ENCODE assay signal across 1 cellular context in genomic region chr11:64341851-64342791, GRCh38.
A peak's percentile ranks its signal among the peaks of the same experiment; 100 is the strongest.
TF ChIP-seq lines count a peak whose summit lies in the region.

No MANE protein-coding gene starts in this region.

TF ChIP-seq in WTC11, 78 proteins besides CTCF, POLR2A, EP300 and RAD21:
- no peak for TF ChIP-seq GTF2I (CRISPR knock-in tag; conservative IDR thresholded peaks at IDR 0.05)
- TF ChIP-seq ELF4 (CRISPR knock-in tag; IDR thresholded peaks at IDR 0.05; ENCODE audit: low read depth), result no peak
- TF ChIP-seq USF1 (CRISPR knock-in tag; IDR thresholded peaks at IDR 0.05), result peak; percentile 46; the same call in 1 of the 2 replicates
- TF ChIP-seq ETV6 (CRISPR knock-in tag; IDR thresholded peaks at IDR 0.05), result 0 out of 2 replicates have a peak, but pooled peaks have one; percentile 44
- no peak for TF ChIP-seq ZNF219 (CRISPR knock-in tag; IDR thresholded peaks at IDR 0.05; ENCODE audit: borderline replicate concordance)
- TF ChIP-seq ATF3 (CRISPR knock-in tag; conservative IDR thresholded peaks at IDR 0.05), result no peak
- TF ChIP-seq GRHL2 (CRISPR knock-in tag; IDR thresholded peaks at IDR 0.05; ENCODE audit: insufficient replicate concordance, severe bottlenecking), result no peak
- TF ChIP-seq, protein P1, sequence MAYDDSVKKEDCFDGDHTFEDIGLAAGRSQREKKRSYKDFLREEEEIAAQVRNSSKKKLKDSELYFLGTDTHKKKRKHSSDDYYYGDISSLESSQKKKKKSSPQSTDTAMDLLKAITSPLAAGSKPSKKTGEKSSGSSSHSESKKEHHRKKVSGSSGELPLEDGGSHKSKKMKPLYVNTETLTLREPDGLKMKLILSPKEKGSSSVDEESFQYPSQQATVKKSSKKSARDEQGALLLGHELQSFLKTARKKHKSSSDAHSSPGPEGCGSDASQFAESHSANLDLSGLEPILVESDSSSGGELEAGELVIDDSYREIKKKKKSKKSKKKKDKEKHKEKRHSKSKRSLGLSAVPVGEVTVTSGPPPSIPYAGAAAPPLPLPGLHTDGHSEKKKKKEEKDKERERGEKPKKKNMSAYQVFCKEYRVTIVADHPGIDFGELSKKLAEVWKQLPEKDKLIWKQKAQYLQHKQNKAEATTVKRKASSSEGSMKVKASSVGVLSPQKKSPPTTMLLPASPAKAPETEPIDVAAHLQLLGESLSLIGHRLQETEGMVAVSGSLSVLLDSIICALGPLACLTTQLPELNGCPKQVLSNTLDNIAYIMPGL (CRISPR knock-in tag; IDR thresholded peaks at IDR 0.05), result peak; percentile 82
- no peak for TF ChIP-seq MXD4 (CRISPR knock-in tag; IDR thresholded peaks at IDR 0.05; ENCODE audit: borderline replicate concordance)
- TF ChIP-seq TEAD1 (CRISPR knock-in tag; IDR thresholded peaks at IDR 0.05), result 0 out of 2 replicates have a peak, but pooled peaks have one; percentile 22
- TF ChIP-seq MAX (CRISPR knock-in tag; IDR thresholded peaks at IDR 0.05), result peak; percentile 60
- TF ChIP-seq FOXP1 (CRISPR knock-in tag; IDR thresholded peaks at IDR 0.05; ENCODE audit: borderline replicate concordance), result peak; percentile 77; the same call in 1 of the 2 replicates
- TF ChIP-seq ARID4B (CRISPR knock-in tag; IDR thresholded peaks at IDR 0.05; ENCODE audit: borderline replicate concordance), result no peak
- TF ChIP-seq KAT7 (CRISPR knock-in tag; IDR thresholded peaks at IDR 0.05; ENCODE audit: borderline replicate concordance), result no peak
- no peak for TF ChIP-seq IRF2 (CRISPR knock-in tag; IDR thresholded peaks at IDR 0.05; ENCODE audit: borderline replicate concordance, low read depth)
- no peak for TF ChIP-seq ZNF121 (CRISPR knock-in tag; IDR thresholded peaks at IDR 0.05)
- no peak for TF ChIP-seq CDX4 (CRISPR knock-in tag; IDR thresholded peaks at IDR 0.05; ENCODE audit: borderline replicate concordance)
- TF ChIP-seq, protein P2, sequence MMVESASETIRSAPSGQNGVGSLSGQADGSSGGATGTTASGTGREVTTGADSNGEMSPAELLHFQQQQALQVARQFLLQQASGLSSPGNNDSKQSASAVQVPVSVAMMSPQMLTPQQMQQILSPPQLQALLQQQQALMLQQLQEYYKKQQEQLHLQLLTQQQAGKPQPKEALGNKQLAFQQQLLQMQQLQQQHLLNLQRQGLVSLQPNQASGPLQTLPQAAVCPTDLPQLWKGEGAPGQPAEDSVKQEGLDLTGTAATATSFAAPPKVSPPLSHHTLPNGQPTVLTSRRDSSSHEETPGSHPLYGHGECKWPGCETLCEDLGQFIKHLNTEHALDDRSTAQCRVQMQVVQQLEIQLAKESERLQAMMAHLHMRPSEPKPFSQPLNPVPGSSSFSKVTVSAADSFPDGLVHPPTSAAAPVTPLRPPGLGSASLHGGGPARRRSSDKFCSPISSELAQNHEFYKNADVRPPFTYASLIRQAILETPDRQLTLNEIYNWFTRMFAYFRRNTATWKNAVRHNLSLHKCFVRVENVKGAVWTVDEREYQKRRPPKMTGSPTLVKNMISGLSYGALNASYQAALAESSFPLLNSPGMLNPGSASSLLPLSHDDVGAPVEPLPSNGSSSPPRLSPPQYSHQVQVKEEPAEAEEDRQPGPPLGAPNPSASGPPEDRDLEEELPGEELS (CRISPR knock-in tag; IDR thresholded peaks at IDR 0.05), result no peak
- peak; percentile 95 for TF ChIP-seq SP1 (CRISPR knock-in tag; conservative IDR thresholded peaks at IDR 0.05)
- TF ChIP-seq, protein P3, sequence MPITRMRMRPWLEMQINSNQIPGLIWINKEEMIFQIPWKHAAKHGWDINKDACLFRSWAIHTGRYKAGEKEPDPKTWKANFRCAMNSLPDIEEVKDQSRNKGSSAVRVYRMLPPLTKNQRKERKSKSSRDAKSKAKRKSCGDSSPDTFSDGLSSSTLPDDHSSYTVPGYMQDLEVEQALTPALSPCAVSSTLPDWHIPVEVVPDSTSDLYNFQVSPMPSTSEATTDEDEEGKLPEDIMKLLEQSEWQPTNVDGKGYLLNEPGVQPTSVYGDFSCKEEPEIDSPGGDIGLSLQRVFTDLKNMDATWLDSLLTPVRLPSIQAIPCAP (CRISPR knock-in tag; IDR thresholded peaks at IDR 0.05), result no peak
- TF ChIP-seq ZNF416 (CRISPR knock-in tag; IDR thresholded peaks at IDR 0.05), result no peak
- TF ChIP-seq, protein P4, sequence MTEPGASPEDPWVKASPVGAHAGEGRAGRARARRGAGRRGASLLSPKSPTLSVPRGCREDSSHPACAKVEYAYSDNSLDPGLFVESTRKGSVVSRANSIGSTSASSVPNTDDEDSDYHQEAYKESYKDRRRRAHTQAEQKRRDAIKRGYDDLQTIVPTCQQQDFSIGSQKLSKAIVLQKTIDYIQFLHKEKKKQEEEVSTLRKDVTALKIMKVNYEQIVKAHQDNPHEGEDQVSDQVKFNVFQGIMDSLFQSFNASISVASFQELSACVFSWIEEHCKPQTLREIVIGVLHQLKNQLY (CRISPR knock-in tag; IDR thresholded peaks at IDR 0.05), result no peak
- no peak for TF ChIP-seq AFF4 (CRISPR knock-in tag; IDR thresholded peaks at IDR 0.05; ENCODE audit: borderline replicate concordance)
- TF ChIP-seq PRRX2 (CRISPR knock-in tag; IDR thresholded peaks at IDR 0.05), result no peak
